21 cellular contexts compared by ENCODE assay signal in the genomic region with DNA sequence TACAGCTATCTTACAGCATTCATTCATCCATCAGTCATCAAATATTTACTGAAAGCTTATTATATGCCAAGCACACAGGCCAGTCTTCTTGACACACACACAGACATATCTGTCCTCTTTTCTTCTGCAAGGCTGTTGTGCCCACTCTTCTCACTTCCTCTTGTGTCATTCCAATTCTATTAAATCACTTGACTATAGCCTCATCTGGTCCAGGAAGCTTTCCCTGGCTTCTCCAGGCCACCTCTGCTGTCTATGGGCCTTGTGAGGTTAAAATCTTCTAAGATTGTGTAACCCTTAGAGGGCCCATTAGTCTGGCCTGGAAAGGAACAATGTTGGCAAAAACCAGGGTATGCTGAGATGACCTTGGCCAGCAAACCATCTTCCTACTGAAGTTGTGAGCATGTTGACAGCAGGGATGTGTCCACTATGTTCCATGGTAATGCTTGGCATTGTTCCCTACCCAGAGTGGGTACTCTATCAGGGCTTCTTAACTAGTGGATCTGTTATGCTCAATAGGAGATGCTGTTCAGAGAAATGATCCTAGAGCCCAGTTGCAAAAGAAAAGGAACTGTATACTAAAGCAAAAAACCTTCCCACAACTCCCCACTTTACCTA. TPM values are rescaled to one million over a fixed set of nuclear protein-coding genes. Genes with fewer than 3 reads are reported as not detected.
DNase-seq lines count a peak whose midpoint lies in the region; ATAC-seq and TF ChIP-seq lines count a peak whose summit lies in the region.
"Had no signal": no experiment of that assay in that cellular context is flagged by ENCODE, and none has a peak within 500 bp of the region (broad histone marks: within the 10 kb centered on the region; RNA-seq: fewer than 3 reads in every experiment).

No MANE protein-coding gene starts in this region.

- no peaks in the 10 kb centered on the region for H3F3A ChIP-seq in SK-N-SH (replicated peaks; ENCODE audit: insufficient read depth)

- no peaks in the 10 kb centered on the region for H3K9me3 Mint-ChIP-seq in stimulated activated naive CD8-positive, alpha-beta T cell treated with anti-CD3 and anti-CD28 coated beads, Interleukin-15, Interleukin-2, amounts not matched to agents 100 ng/mL and 50 ng/mL, for 24 hours
- no peaks in the 10 kb centered on the region for H3K9me3 Mint-ChIP-seq in dendritic cell treated with granulocyte-macrophage colony-stimulating factor and Interleukin-4, amounts not matched to agents 40 ng/mL and 50 ng/mL, for 4 days
- H3K9me3 Mint-ChIP-seq: nephron progenitor cell had no signal

- H3K27me3 ChIP-seq in SK-N-SH (ENCODE audit: insufficient read depth) = no peaks in the 10 kb centered on the region
- H3K27me3 ChIP-seq in upper lobe of right lung = no peaks in the 10 kb centered on the region
- H3K27me3 ChIP-seq: right lobe of liver, vagina had no signal

- H3K36me3 ChIP-seq in SK-N-SH (replicated peaks in 1 of 2; ENCODE audit: control insufficient read depth in 1 of 2, insufficient read depth in 2 of 2, low read length in 1 of 2) (no peaks in the 10 kb centered on the region), upper lobe of right lung (no peaks in the 10 kb centered on the region)
- H3K36me3 ChIP-seq: right lobe of liver, vagina had no signal

- TF ChIP-seq EP300 in SK-N-SH (IDR thresholded peaks at IDR 0.05; ENCODE audit: borderline replicate concordance in 1 of 2, low read depth in 1 of 2, low read length in 1 of 2) = no peak

- H3K4me1 ChIP-seq in SK-N-SH (ENCODE audit: control insufficient read depth in 1 of 2, insufficient read depth in 2 of 2, low read depth in 1 of 2, low read length in 1 of 2) = 0 out of 4 replicates have a peak, but pooled peaks cover 0 to 7% of the 10 kb centered on the region in 2 experiments
- H3K4me1 ChIP-seq in upper lobe of right lung = no peaks in the 10 kb centered on the region
- H3K4me1 ChIP-seq: right lobe of liver, vagina had no signal

- no peaks in the 10 kb centered on the region for H3K9me2 ChIP-seq in SK-N-SH

- H3K9me3 ChIP-seq in SK-N-SH = no peaks in the 10 kb centered on the region
- no peaks in the 10 kb centered on the region for H3K9me3 ChIP-seq in upper lobe of right lung
- H3K9me3 ChIP-seq: right lobe of liver, vagina had no signal

- ATAC-seq in stimulated activated naive CD8-positive, alpha-beta T cell treated with anti-CD3 and anti-CD28 coated beads, Interleukin-15, Interleukin-2, amounts not matched to agents 100 U/mL and 50 U/mL, for 24 hours = no peak
- ATAC-seq in upper lobe of right lung = peak; percentile 42
- no peak for ATAC-seq in GM19463 (IDR thresholded peaks at IDR 0.05; ENCODE audit: unreplicated experiment)
- ATAC-seq: right lobe of liver had no signal

- POLR2A ChIA-PET in SK-N-SH (lab: Yijun Ruan, JAX) = no interaction called here

- no peaks in the 10 kb centered on the region for H3K79me2 ChIP-seq in SK-N-SH (ENCODE audit: insufficient read depth)
- H3K79me2 ChIP-seq: hepatocyte had no signal

- H3K27ac Mint-ChIP-seq in stimulated activated naive CD8-positive, alpha-beta T cell treated with anti-CD3 and anti-CD28 coated beads, Interleukin-15, Interleukin-2, amounts not matched to agents 100 ng/mL and 50 ng/mL, for 24 hours = peak overlapping the region; percentile 83
- peak overlapping the region; percentile 73 for H3K27ac Mint-ChIP-seq in dendritic cell treated with granulocyte-macrophage colony-stimulating factor and Interleukin-4, amounts not matched to agents 40 ng/mL and 50 ng/mL, for 4 days
- H3K27ac Mint-ChIP-seq: nephron progenitor cell had no signal

- H4K20me1 ChIP-seq in SK-N-SH (ENCODE audit: insufficient read depth) = no peaks in the 10 kb centered on the region

- no peak for TF ChIP-seq RAD21 in SK-N-SH (IDR thresholded peaks at IDR 0.05; ENCODE audit: low read length)

- H3K4me3 Mint-ChIP-seq in stimulated activated naive CD8-positive, alpha-beta T cell treated with anti-CD3 and anti-CD28 coated beads, Interleukin-15, Interleukin-2, amounts not matched to agents 100 ng/mL and 50 ng/mL, for 24 hours = peak overlapping the region; percentile 25
- no peak overlapping the region for H3K4me3 Mint-ChIP-seq in dendritic cell treated with granulocyte-macrophage colony-stimulating factor and Interleukin-4, amounts not matched to agents 40 ng/mL and 50 ng/mL, for 4 days
- H3K4me3 Mint-ChIP-seq: nephron progenitor cell had no signal

- no peaks in the 10 kb centered on the region for H3K27me3 Mint-ChIP-seq in stimulated activated naive CD8-positive, alpha-beta T cell treated with anti-CD3 and anti-CD28 coated beads, Interleukin-15, Interleukin-2, amounts not matched to agents 100 ng/mL and 50 ng/mL, for 24 hours
- H3K27me3 Mint-ChIP-seq in dendritic cell treated with granulocyte-macrophage colony-stimulating factor and Interleukin-4, amounts not matched to agents 40 ng/mL and 50 ng/mL, for 4 days = no peaks in the 10 kb centered on the region

- CTCF ChIA-PET in SK-N-SH (lab: Yijun Ruan, JAX) = interaction anchor here (0.9 to 1.7 kb wide), 4 partner anchors 15 to 62 kb away, joined by 3 to 5 read pairs (median 4); no protein-coding TSS in a partner anchor

- H3K4me1 Mint-ChIP-seq in stimulated activated naive CD8-positive, alpha-beta T cell treated with anti-CD3 and anti-CD28 coated beads, Interleukin-15, Interleukin-2, amounts not matched to agents 100 ng/mL and 50 ng/mL, for 24 hours (ENCODE audit: low read depth) = peaks cover 67% of the 10 kb centered on the region
- peaks cover 89% of the 10 kb centered on the region for H3K4me1 Mint-ChIP-seq in dendritic cell treated with granulocyte-macrophage colony-stimulating factor and Interleukin-4, amounts not matched to agents 40 ng/mL and 50 ng/mL, for 4 days (ENCODE audit: low read depth)

- no peak overlapping the region for H2AFZ ChIP-seq in SK-N-SH (ENCODE audit: low read depth)
- H2AFZ ChIP-seq: hepatocyte had no signal

- H3K4me2 ChIP-seq in SK-N-SH = no peak overlapping the region
- H3K4me2 ChIP-seq: hepatocyte had no signal

- intact Hi-C loops in dendritic cell treated with granulocyte-macrophage colony-stimulating factor and Interleukin-4, amounts not matched to agents 40 ng/mL and 50 ng/mL, for 4 days (cut with micrococcal nuclease) = no loop called here
- intact Hi-C loops in upper lobe of right lung (cut with DNase I) = no loop called here

- no peak overlapping the region for H3K9ac ChIP-seq in SK-N-SH

- no peak overlapping the region for H3K4me3 ChIP-seq in SK-N-SH (ENCODE audit: low read depth in 2 of 2, low read length in 1 of 2)
- H3K4me3 ChIP-seq in upper lobe of right lung = no peak overlapping the region
- H3K4me3 ChIP-seq: hepatocyte, right lobe of liver, vagina had no signal

- H3K36me3 Mint-ChIP-seq in stimulated activated naive CD8-positive, alpha-beta T cell treated with anti-CD3 and anti-CD28 coated beads, Interleukin-15, Interleukin-2, amounts not matched to agents 100 ng/mL and 50 ng/mL, for 24 hours (ENCODE audit: low read depth) = peaks cover 96% of the 10 kb centered on the region
- H3K36me3 Mint-ChIP-seq in dendritic cell treated with granulocyte-macrophage colony-stimulating factor and Interleukin-4, amounts not matched to agents 40 ng/mL and 50 ng/mL, for 4 days (ENCODE audit: low read depth) = peaks cover 75% of the 10 kb centered on the region

- TF ChIP-seq CTCF in SK-N-SH (IDR thresholded peaks at IDR 0.05) (no peak), upper lobe of right lung (IDR thresholded peaks at IDR 0.05) (no peak)

- no peak for DNase-seq in stimulated activated naive CD8-positive, alpha-beta T cell treated with anti-CD3 and anti-CD28 coated beads, Interleukin-15, Interleukin-2, amounts not matched to agents 100 U/mL and 50 U/mL, for 24 hours
- DNase-seq in SK-N-SH (no peak), upper lobe of right lung (no peak), SKM-1 treated with dmso at 0.1 percent for 144 hours (lab: John Stamatoyannopoulos, UW; ENCODE audit: unreplicated experiment) (no peak), COR-L47 (lab: John Stamatoyannopoulos, UW) (no peak)
- DNase-seq: GDM1; NCI-H146; nephron progenitor cell; right lobe of liver; stimulated activated CD4-positive, alpha-beta T cell treated with anti-CD3 and anti-CD28 coated beads, Interleukin-4, amount 100 ng/mL, for 4 hours; stimulated activated naive CD4-positive, alpha-beta T cell treated with Interleukin-2 at 50 U/mL for 16 hours had no signal

- H3K27ac ChIP-seq in SK-N-SH (ENCODE audit: low read depth in 2 of 2, low read length in 1 of 2) (peak overlapping the region in 1 of 2 experiments; percentile 18; a peak in 1 of 4 replicates), upper lobe of right lung (no peak overlapping the region)
- H3K27ac ChIP-seq: C4-2B, hepatocyte, right lobe of liver, vagina had no signal

TF ChIP-seq in SK-N-SH, 30 proteins besides CTCF, POLR2A, EP300 and RAD21:
- TF ChIP-seq CHD2 (IDR thresholded peaks at IDR 0.05; ENCODE audit: low read length, partially characterized antibody) (no peak), NFIC (IDR thresholded peaks at IDR 0.05; ENCODE audit: borderline replicate concordance) (peak; percentile 18; the same call in 1 of the 2 replicates), RCOR1 (IDR thresholded peaks at IDR 0.05; ENCODE audit: low read length) (no peak)
TF ChIP-seq in SK-N-SH: peak in this region for 1.

RNA-seq across cellular contexts. Expression of gene TRAF3IP3, which starts 5.3 kb away (rescaled TPM):
- polyA plus RNA-seq in SK-N-SH (2012; rRNA removed) = 0.31 and 0.60 TPM in 2 replicates
- polyA plus RNA-seq in SK-N-SH (2012; cell fraction: cytosol; rRNA removed) = 0.27 and 0.39 TPM in 2 replicates
- 1.0 and 1.1 TPM in 2 replicates for polyA plus RNA-seq in SK-N-SH (2012; cell fraction: nucleus; rRNA removed)
- total RNA-seq in upper lobe of right lung = 12.4 TPM
- total RNA-seq: chondrocyte, epithelial cell of proximal tubule, H1, NCI-H460 had no signal
- polyA plus RNA-seq: H1 had no signal

RNA-seq across cellular contexts. Expression of gene C1orf74, which starts 23.2 kb away (rescaled TPM):
- polyA plus RNA-seq in SK-N-SH (2012; rRNA removed) = 1.5 and 2.1 TPM in 2 replicates
- polyA plus RNA-seq in SK-N-SH (2012; cell fraction: cytosol; rRNA removed) = 1.7 and 1.9 TPM in 2 replicates
- 1.4 and 2.2 TPM in 2 replicates for polyA plus RNA-seq in SK-N-SH (2012; cell fraction: nucleus; rRNA removed)
- total RNA-seq in upper lobe of right lung = 0.96 TPM

RNA-seq across cellular contexts. Expression of gene IRF6, which starts 44.8 kb away (rescaled TPM):
- polyA plus RNA-seq in SK-N-SH (2012; rRNA removed) = 0.94 and 1.6 TPM in 2 replicates
- polyA plus RNA-seq in SK-N-SH (2012; cell fraction: cytosol; rRNA removed) = 0.77 and 1.0 TPM in 2 replicates
- polyA plus RNA-seq in SK-N-SH (2012; cell fraction: nucleus; rRNA removed) = 1.6 and 3.0 TPM in 2 replicates
- 17.9 TPM for total RNA-seq in upper lobe of right lung

RNA-seq across cellular contexts. Expression of gene HSD11B1, which starts 56.5 kb away (rescaled TPM):
- polyA plus RNA-seq in SK-N-SH (2012; rRNA removed) = 0.23 and 0.37 TPM in 2 replicates
- polyA plus RNA-seq in SK-N-SH (2012; cell fraction: cytosol; rRNA removed) = 0.24 and 0.26 TPM in 2 replicates
- 0.08 and 0.14 TPM in 2 replicates for polyA plus RNA-seq in SK-N-SH (2012; cell fraction: nucleus; rRNA removed)
- total RNA-seq in upper lobe of right lung = 16.9 TPM
- total RNA-seq: chondrocyte, H1, NCI-H460 had no signal
- polyA plus RNA-seq: H1, hepatocyte had no signal
